In the genomic region with DNA sequence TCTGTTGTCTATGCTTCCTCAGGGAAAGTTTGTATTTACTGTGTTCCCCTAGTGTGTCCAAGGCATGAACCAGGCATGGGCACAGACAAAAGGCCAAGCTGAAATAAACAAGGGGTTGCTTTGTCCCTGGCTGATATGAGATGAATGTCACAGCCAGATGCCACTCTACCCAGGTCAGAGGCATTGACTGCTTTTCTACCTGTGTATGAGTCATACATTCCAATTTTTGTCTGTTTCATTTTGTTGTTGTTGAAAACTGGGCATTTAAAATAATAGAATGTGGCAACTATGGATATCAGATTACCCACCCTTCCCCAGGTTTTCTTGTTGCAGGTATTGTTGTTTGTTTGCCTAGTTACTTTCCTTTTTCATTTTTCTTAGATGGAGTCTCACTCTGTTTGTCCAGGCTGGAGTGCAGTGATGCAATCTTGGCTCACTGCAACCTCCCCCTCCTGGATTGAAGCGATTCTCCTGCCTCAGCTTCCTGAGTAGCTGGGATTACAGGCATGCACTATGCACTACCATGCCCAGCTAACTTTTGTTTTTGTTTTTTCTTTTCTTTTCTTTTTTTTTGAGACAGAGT, we compare ENCODE assay signal across 28 cellular contexts.
DNase-seq lines count a peak whose midpoint lies in the region; TF ChIP-seq lines count a peak whose summit lies in the region.
"Had no signal": no experiment of that assay in that cellular context is flagged by ENCODE, and none has a peak within 500 bp of the region (broad histone marks: within the 10 kb centered on the region; RNA-seq: fewer than 3 reads in every experiment).

No MANE protein-coding gene starts in this region.

- H3K4me1 Mint-ChIP-seq in osteocyte (ENCODE audit: unreplicated experiment) = no peaks in the 10 kb centered on the region
- H3K4me1 Mint-ChIP-seq in mesothelial cell of epicardium = peaks cover 12% of the 10 kb centered on the region
- H3K4me1 Mint-ChIP-seq: activated CD8-positive, alpha-beta memory T cell treated with anti-CD3 and anti-CD28 coated beads, Interleukin-2, amount 10 ng/mL, durations not matched to agents 7 days and 5 days; H9 had no signal

- intact Hi-C loops in tibial artery (cut with DNase I; ENCODE audit: low total_unique reads) (no loop called here), uterus (cut with DNase I; ENCODE audit: low total_unique reads) (no loop called here)

- peaks cover 0 to 2% (median 0%) of the 10 kb centered on the region in 3 donors for H3K9me3 ChIP-seq in tibial artery
- peaks cover 0 to 11% of the 10 kb centered on the region in 2 donors for H3K9me3 ChIP-seq in uterus
- H3K9me3 ChIP-seq: body of pancreas had no signal

- H3K27ac Mint-ChIP-seq in osteocyte (ENCODE audit: unreplicated experiment) = no peak overlapping the region
- no peak overlapping the region for H3K27ac Mint-ChIP-seq in mesothelial cell of epicardium
- H3K27ac Mint-ChIP-seq: activated CD8-positive, alpha-beta memory T cell treated with anti-CD3 and anti-CD28 coated beads, Interleukin-2, amount 10 ng/mL, durations not matched to agents 7 days and 5 days; H9; natural killer cell treated with Interleukin-12 subunit alpha and Interleukin-12 subunit beta and Interleukin-15 and Interleukin-18, amount 100 ng/mL, for 72 hours; type B pancreatic cell had no signal

- H3K27ac ChIP-seq in tibial artery (no peak overlapping the region), uterus (no peak overlapping the region)
- H3K27ac ChIP-seq: adrenal gland; BLaER1 treated with 17β-estradiol and CSF1 and Interleukin-3, amounts not matched to agents 10 nM and 100 nM; body of pancreas; hepatocyte; psoas muscle; SK-N-MC had no signal

- H3K4me1 ChIP-seq in tibial artery = no peaks in the 10 kb centered on the region
- H3K4me1 ChIP-seq in uterus = no peaks in the 10 kb centered on the region
- H3K4me1 ChIP-seq: adrenal gland; BLaER1 treated with 17β-estradiol and CSF1 and Interleukin-3, amounts not matched to agents 10 nM and 100 nM; body of pancreas; psoas muscle had no signal

- no peaks in the 10 kb centered on the region for H3K36me3 Mint-ChIP-seq in osteocyte (ENCODE audit: unreplicated experiment)
- H3K36me3 Mint-ChIP-seq in mesothelial cell of epicardium = peaks cover 12% of the 10 kb centered on the region
- H3K36me3 Mint-ChIP-seq: type B pancreatic cell had no signal

- H3K27me3 ChIP-seq in tibial artery = no peaks in the 10 kb centered on the region
- H3K27me3 ChIP-seq in uterus = no peaks in the 10 kb centered on the region
- H3K27me3 ChIP-seq: adrenal gland; BLaER1 treated with 17β-estradiol and CSF1 and Interleukin-3, amounts not matched to agents 10 nM and 100 nM; body of pancreas; hepatocyte had no signal

- H3K4me3 ChIP-seq in tibial artery (no peak overlapping the region), uterus (no peak overlapping the region)
- H3K4me3 ChIP-seq: adrenal gland; BLaER1 treated with 17β-estradiol and CSF1 and Interleukin-3, amounts not matched to agents 10 nM and 100 nM; body of pancreas; hepatocyte; psoas muscle; SK-N-MC had no signal

- H3K36me3 ChIP-seq in tibial artery = no peaks in the 10 kb centered on the region
- H3K36me3 ChIP-seq in uterus = no peaks in the 10 kb centered on the region
- H3K36me3 ChIP-seq: adrenal gland; BLaER1 treated with 17β-estradiol and CSF1 and Interleukin-3, amounts not matched to agents 10 nM and 100 nM had no signal

- no peak for TF ChIP-seq POLR2A in uterus (IDR thresholded peaks at IDR 0.05)

- TF ChIP-seq CTCF in osteocyte (IDR thresholded peaks at IDR 0.05) = no peak
- no peak for TF ChIP-seq CTCF in tibial artery (IDR thresholded peaks at IDR 0.05)
- TF ChIP-seq CTCF in uterus (IDR thresholded peaks at IDR 0.05) = no peak
- TF ChIP-seq CTCF in mesothelial cell of epicardium (IDR thresholded peaks at IDR 0.05; ENCODE audit: unreplicated experiment) = no peak

- peaks cover 34% of the 10 kb centered on the region for H3K9me3 Mint-ChIP-seq in osteocyte (ENCODE audit: unreplicated experiment)
- H3K9me3 Mint-ChIP-seq in mesothelial cell of epicardium = peaks cover 41% of the 10 kb centered on the region
- H3K9me3 Mint-ChIP-seq: type B pancreatic cell had no signal

- H3K4me3 Mint-ChIP-seq in osteocyte (ENCODE audit: unreplicated experiment) (no peak overlapping the region), mesothelial cell of epicardium (no peak overlapping the region)
- H3K4me3 Mint-ChIP-seq: activated CD8-positive, alpha-beta memory T cell treated with anti-CD3 and anti-CD28 coated beads, Interleukin-2, amount 10 ng/mL, durations not matched to agents 7 days and 5 days; H9; natural killer cell treated with Interleukin-12 subunit alpha and Interleukin-12 subunit beta and Interleukin-15 and Interleukin-18, amount 100 ng/mL, for 72 hours; type B pancreatic cell had no signal

- DNase-seq in HT1080 (ENCODE audit: low read depth) (peak; percentile 18), NCI-H2196 treated with DMSO at 0.1 percent for 48 hours (lab: John Stamatoyannopoulos, UW; ENCODE audit: unreplicated experiment) (peak; percentile 60), amniotic epithelial cell (ENCODE audit: low read depth) (peak; percentile 1), osteocyte (ENCODE audit: extremely low spot score, unreplicated experiment) (peak; percentile 17), tibial artery (no peak), uterus (no peak), mesothelial cell of epicardium (ENCODE audit: low spot score in 2 of 2, unreplicated experiment in 2 of 2) (no peak)
- DNase-seq: activated CD4-positive, CD25-positive, alpha-beta regulatory T cell; activated CD8-positive, alpha-beta memory T cell treated with anti-CD3 and anti-CD28 coated beads, Interleukin-2, amount 10 ng/mL, durations not matched to agents 7 days and 5 days; activated naive CD4-positive, alpha-beta T cell treated with Interleukin-2 at 50 U/mL for 16 hours; adrenal gland; body of pancreas; cerebellar nuclear complex; H9; Kasumi-1; left cardiac atrium; NCI-H146; NCI-H2171 treated with DMSO at 0.1 percent for 48 hours; NCI-H82; occipital lobe; psoas muscle; stimulated activated CD4-positive, alpha-beta T cell treated with anti-CD3 and anti-CD28 coated beads, Interleukin-15, amount 100 ng/mL, for 24 hours; stimulated activated CD4-positive, alpha-beta T cell treated with anti-CD3 and anti-CD28 coated beads, Interleukin-4, amount 100 ng/mL, for 4 hours had no signal

- H3K27me3 Mint-ChIP-seq in osteocyte (ENCODE audit: unreplicated experiment) (peaks cover 12% of the 10 kb centered on the region), mesothelial cell of epicardium (ENCODE audit: low read depth) (no peaks in the 10 kb centered on the region)
- H3K27me3 Mint-ChIP-seq: activated CD8-positive, alpha-beta memory T cell treated with anti-CD3 and anti-CD28 coated beads, Interleukin-2, amount 10 ng/mL, durations not matched to agents 7 days and 5 days; natural killer cell treated with Interleukin-12 subunit alpha and Interleukin-12 subunit beta and Interleukin-15 and Interleukin-18, amount 100 ng/mL, for 72 hours; type B pancreatic cell had no signal

Comparison
In these comparisons a context has a peak if more than half of its experiments do, and no peak if none do; other contexts are left out.
1. DNase-seq: peak in HT1080 (single experiment), NCI-H2196 treated with DMSO at 0.1 percent for 48 hours (single experiment), amniotic epithelial cell (single experiment) and osteocyte (single experiment); none in tibial artery (0 of 2), uterus (0 of 2) and mesothelial cell of epicardium (0 of 2).